Comparison of ENCODE assay signal across 8 cellular contexts in the genomic region with DNA sequence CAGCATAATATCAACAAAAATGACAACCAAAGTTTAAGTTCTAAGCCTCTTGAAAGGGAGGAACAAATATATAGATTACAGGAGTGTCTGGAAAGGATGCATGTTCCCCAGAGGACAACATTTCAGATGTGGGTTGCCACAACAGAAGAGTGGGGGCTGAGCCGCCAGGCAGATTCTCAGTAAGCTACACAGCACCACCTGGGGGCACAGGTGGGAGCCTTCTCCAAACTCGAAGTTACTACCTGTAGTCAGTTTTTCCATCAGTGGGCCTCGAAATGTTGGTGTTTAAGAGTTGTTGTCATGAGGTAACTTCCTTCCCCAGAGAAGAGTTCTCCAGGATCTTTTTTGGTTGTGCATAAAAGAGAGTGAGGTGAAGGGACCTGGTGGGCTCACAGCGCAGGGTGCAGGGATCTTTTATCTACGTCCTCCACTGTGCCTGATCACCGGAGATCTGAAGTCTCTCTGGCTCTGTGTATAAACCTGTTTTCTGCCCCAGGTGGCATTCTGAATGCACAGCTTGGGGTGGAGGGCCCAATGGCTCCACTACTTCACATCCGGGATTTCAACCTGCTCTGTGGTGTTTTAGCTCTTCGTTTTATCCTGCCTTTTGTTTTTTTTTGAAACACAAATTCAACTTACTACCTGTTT. TPM values are rescaled to one million over a fixed set of nuclear protein-coding genes. Genes with fewer than 3 reads are reported as not detected.
DNase-seq lines count a peak whose midpoint lies in the region; ATAC-seq and TF ChIP-seq lines count a peak whose summit lies in the region.

No MANE protein-coding gene starts in this region.

- H3K9me2 ChIP-seq in OCI-LY1 (ENCODE audit: low read depth, low read length) = no peaks in the 10 kb centered on the region

- H3F3A ChIP-seq in OCI-LY1 (ENCODE audit: insufficient read depth, low read length) = no peaks in the 10 kb centered on the region; the same call in 1 of the 2 replicates

- no peaks in the 10 kb centered on the region for H4K20me1 ChIP-seq in DND-41 (ENCODE audit: insufficient read depth, low read length)
- no peaks in the 10 kb centered on the region for H4K20me1 ChIP-seq in OCI-LY1 (ENCODE audit: insufficient read depth, low read length)

- H3K9ac ChIP-seq in DND-41 (ENCODE audit: low read depth, low read length) (peak overlapping the region; percentile 62), OCI-LY1 (ENCODE audit: low read length) (peak overlapping the region; percentile 55)

- peak; percentile 54 for ATAC-seq in DND-41 (ENCODE audit: insufficient read depth, low read depth)
- peak; percentile 33 for ATAC-seq in GM21367 (IDR thresholded peaks at IDR 0.05; ENCODE audit: unreplicated experiment)

- H3K79me2 ChIP-seq in DND-41 (ENCODE audit: insufficient read depth, low read length) = peaks cover 82% of the 10 kb centered on the region
- H3K79me2 ChIP-seq in OCI-LY1 (ENCODE audit: insufficient read depth, low read length) = 0 out of 2 replicates have a peak, but pooled peaks cover 2% of the 10 kb centered on the region

- H3K36me3 ChIP-seq in DND-41 (ENCODE audit: insufficient read depth, low read length) = peaks cover 32% of the 10 kb centered on the region
- H3K36me3 ChIP-seq in OCI-LY1 (ENCODE audit: insufficient read depth, low read length) = peaks cover 5% of the 10 kb centered on the region; the same call in 1 of the 2 replicates
- no peaks in the 10 kb centered on the region for H3K36me3 ChIP-seq in sigmoid colon

- H3K4me3 ChIP-seq in DND-41 (ENCODE audit: low read depth in 1 of 2, low read length in 2 of 2) (peak overlapping the region in 1 of 2 experiments; percentile 18; a peak in 1 of 4 replicates), OCI-LY1 (ENCODE audit: low read depth, low read length, poor library complexity, severe bottlenecking) (no peak overlapping the region), choroid plexus epithelial cell (ENCODE audit: low read depth, low read length) (no peak overlapping the region), sigmoid colon (no peak overlapping the region)

- H2AFZ ChIP-seq in DND-41 (ENCODE audit: low read depth, low read length) (no peak overlapping the region), OCI-LY1 (ENCODE audit: low read length) (no peak overlapping the region)

- TF ChIP-seq EP300 in sigmoid colon (IDR thresholded peaks at IDR 0.05) = no peak

- TF ChIP-seq CTCF in DND-41 (IDR thresholded peaks at IDR 0.05; ENCODE audit: borderline replicate concordance, extremely low read depth, low read length, poor library complexity, severe bottlenecking) = peak; percentile 76
- peak; percentile 52 for TF ChIP-seq CTCF in OCI-LY1 (IDR thresholded peaks at IDR 0.05; ENCODE audit: low read length)
- TF ChIP-seq CTCF in choroid plexus epithelial cell (conservative IDR thresholded peaks at IDR 0.05; ENCODE audit: low read depth, low read length) = peak; percentile 9
- TF ChIP-seq CTCF in sigmoid colon (IDR thresholded peaks at IDR 0.05) = no peak

- H3K27me3 ChIP-seq in DND-41 (ENCODE audit: insufficient read depth, low read length, poor library complexity) = no peaks in the 10 kb centered on the region
- H3K27me3 ChIP-seq in OCI-LY1 (ENCODE audit: insufficient read depth, low read length) = no peaks in the 10 kb centered on the region
- no peaks in the 10 kb centered on the region for H3K27me3 ChIP-seq in sigmoid colon

- H3K9me3 ChIP-seq in DND-41 (ENCODE audit: insufficient read depth, low read length, severe bottlenecking) (no peaks in the 10 kb centered on the region), OCI-LY1 (ENCODE audit: low read length) (no peaks in the 10 kb centered on the region), sigmoid colon (no peaks in the 10 kb centered on the region)

- peak; percentile 80 for DNase-seq in DND-41
- no peak for DNase-seq in choroid plexus epithelial cell (ENCODE audit: low read depth)
- no peak for DNase-seq in sigmoid colon
- DNase-seq in NCI-H345 (lab: John Stamatoyannopoulos, UW) = no peak
- no peak for DNase-seq in SW480 (ENCODE audit: low spot score)
- DNase-seq in NCI-H2196 treated with DMSO at 0.1 percent for 48 hours (lab: John Stamatoyannopoulos, UW; ENCODE audit: unreplicated experiment) = no peak

- H3K4me1 ChIP-seq in DND-41 (ENCODE audit: insufficient read depth, low read length) (peaks cover 100% of the 10 kb centered on the region), OCI-LY1 (ENCODE audit: insufficient read depth, low read length, severe bottlenecking) (peaks cover 99% of the 10 kb centered on the region), sigmoid colon (no peaks in the 10 kb centered on the region)

- WGBS in sigmoid colon, 2 donors = 64 to 85% methylated on average over 8 of the region's 8 CpGs

- no peak for TF ChIP-seq POLR2A in sigmoid colon (IDR thresholded peaks at IDR 0.05)

- intact Hi-C loops in sigmoid colon (cut with DNase I) = no loop called here

- peak overlapping the region; percentile 41 for H3K4me2 ChIP-seq in DND-41 (ENCODE audit: insufficient read depth, low read length)
- peak overlapping the region; percentile 55; the same call in 1 of the 2 replicates for H3K4me2 ChIP-seq in OCI-LY1 (ENCODE audit: low read length)

- peak overlapping the region; percentile 100 for H3K27ac ChIP-seq in DND-41 (ENCODE audit: low read length)
- H3K27ac ChIP-seq in OCI-LY1 (ENCODE audit: low read depth, low read length, poor library complexity, severe bottlenecking) = peak overlapping the region; percentile 99
- H3K27ac ChIP-seq in sigmoid colon = no peak overlapping the region

RNA-seq across cellular contexts. Expression of a gene that starts 58.4 kb away (rescaled TPM):
- 1 to 10 TPM; 2.6 to 6.9 (median 4.2) TPM for total RNA-seq in sigmoid colon
- polyA plus RNA-seq in sigmoid colon = 1 to 10 TPM; 2.8 to 8.2 (median 6.0) TPM

RNA-seq across cellular contexts. Expression of a gene that starts 58.9 kb away (rescaled TPM):
- 10 to 100 TPM in 1 of 4 donors, 1 to 10 TPM in 3; 6.9 to 17.2 (median 8.5) TPM for total RNA-seq in sigmoid colon
- polyA plus RNA-seq in sigmoid colon = 10 to 100 TPM; 18.2 to 29.4 (median 24.5) TPM

Comparison
In these comparisons a context has a peak if more than half of its experiments do, and no peak if none do; other contexts are left out.
1. H3K27ac ChIP-seq: peak in DND-41 (single experiment) and OCI-LY1 (single experiment); none in sigmoid colon (0 of 4).
2. CTCF ChIP-seq: peak in DND-41 (single experiment), OCI-LY1 (single experiment) and choroid plexus epithelial cell (single experiment); none in sigmoid colon (0 of 4).